9 cellular contexts compared by ENCODE assay signal in the genomic region with DNA sequence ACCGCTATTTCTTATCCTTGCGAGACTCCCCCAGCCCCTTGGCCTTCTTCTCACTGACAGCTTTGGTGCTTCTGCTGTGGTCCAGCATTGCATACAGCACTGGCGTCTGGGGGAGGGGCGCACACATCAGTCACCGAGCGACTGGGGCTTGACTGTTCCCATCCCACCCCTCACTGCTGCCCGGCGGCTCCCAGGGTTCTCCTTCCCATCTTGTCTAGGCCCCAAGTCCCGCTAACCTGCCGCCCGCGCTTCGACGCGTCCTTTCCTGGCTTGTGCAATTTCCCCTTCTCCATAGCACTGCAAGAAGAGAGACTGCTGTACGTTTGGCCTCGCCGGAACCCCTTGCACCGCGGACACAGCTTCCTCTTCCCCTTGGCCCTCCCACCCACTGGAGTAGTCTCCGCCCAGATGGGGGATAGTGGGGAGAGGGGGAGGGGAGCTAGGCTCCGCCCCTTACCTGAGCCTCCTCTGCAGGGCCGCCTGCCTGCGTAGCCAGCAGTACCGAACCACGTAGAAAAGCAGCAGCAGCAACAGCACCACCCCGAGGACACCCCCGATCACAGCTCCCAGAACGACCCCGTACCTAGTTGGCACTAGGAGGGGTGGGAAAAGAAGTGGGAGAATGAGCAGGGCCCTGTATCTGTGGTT. TPM values are rescaled to one million over a fixed set of nuclear protein-coding genes. Genes with fewer than 3 reads are reported as not detected.
DNase-seq lines count a peak whose midpoint lies in the region; ATAC-seq, FAIRE-seq and TF ChIP-seq lines count a peak whose summit lies in the region.
"Had no signal": no experiment of that assay in that cellular context is flagged by ENCODE, and none has a peak within 500 bp of the region (broad histone marks: within the 10 kb centered on the region; RNA-seq: fewer than 3 reads in every experiment).

No MANE protein-coding gene starts in this region.

- peak; percentile 70 for FAIRE-seq in endothelial cell of umbilical vein (lab: Jason Lieb, UNC)

- peaks cover 2% of the 10 kb centered on the region for H3K36me3 Mint-ChIP-seq in activated CD8-positive, alpha-beta memory T cell treated with anti-CD3 and anti-CD28 coated beads, Interleukin-2, amount 10 ng/mL, durations not matched to agents 7 days and 5 days

- peaks cover 4% of the 10 kb centered on the region for H3K79me2 ChIP-seq in endothelial cell of umbilical vein (ENCODE audit: control insufficient read depth, insufficient read depth, low read length)

- H3K4me1 Mint-ChIP-seq in activated CD8-positive, alpha-beta memory T cell treated with anti-CD3 and anti-CD28 coated beads, Interleukin-2, amount 10 ng/mL, durations not matched to agents 7 days and 5 days, result peaks cover 32% of the 10 kb centered on the region

- no peaks in the 10 kb centered on the region for H3K36me3 ChIP-seq in endothelial cell of umbilical vein (ENCODE audit: control insufficient read depth in 2 of 2, extremely low read depth in 1 of 2, insufficient read depth in 2 of 2, low read length in 2 of 2)

- POLR2A ChIA-PET in endothelial cell of umbilical vein (lab: Charles Lee), result interaction anchor here (0.6 kb wide), 2 partner anchors 43 to 46 kb away, joined by 3 read pairs; no protein-coding TSS in a partner anchor

- peak overlapping the region; percentile 12 for H3K4me2 ChIP-seq in endothelial cell of umbilical vein (ENCODE audit: insufficient read depth, low read length)

- H3K27me3 Mint-ChIP-seq in activated CD8-positive, alpha-beta memory T cell treated with anti-CD3 and anti-CD28 coated beads, Interleukin-2, amount 10 ng/mL, durations not matched to agents 7 days and 5 days, result no peaks in the 10 kb centered on the region

- H3K4me3 Mint-ChIP-seq in activated CD8-positive, alpha-beta memory T cell treated with anti-CD3 and anti-CD28 coated beads, Interleukin-2, amount 10 ng/mL, durations not matched to agents 7 days and 5 days, result peak overlapping the region; percentile 99

- H3K27ac Mint-ChIP-seq in activated CD8-positive, alpha-beta memory T cell treated with anti-CD3 and anti-CD28 coated beads, Interleukin-2, amount 10 ng/mL, durations not matched to agents 7 days and 5 days, result peak overlapping the region; percentile 90

- peak; percentile 75 for ATAC-seq in HG02870 (IDR thresholded peaks at IDR 0.05; ENCODE audit: unreplicated experiment)
- peak; percentile 96 for ATAC-seq in activated CD8-positive, alpha-beta memory T cell treated with anti-CD3 and anti-CD28 coated beads, Interleukin-2, amount 10 ng/mL, durations not matched to agents 7 days and 5 days

- no TSS peak for BruUV-seq in endothelial cell of umbilical vein (replicated peaks; lab: Mats Ljungman, UMichigan)

- H3K9me1 ChIP-seq in endothelial cell of umbilical vein (replicated peaks; ENCODE audit: control insufficient read depth, extremely low read depth, insufficient read depth, low read length), result no peaks in the 10 kb centered on the region

- CTCF ChIA-PET in activated CD8-positive, alpha-beta memory T cell treated with anti-CD3 and anti-CD28 coated beads, Interleukin-2, amount 10 ng/mL, durations not matched to agents 7 days and 5 days (lab: Charles Lee), result interaction anchor here (0.7 to 4.4 kb wide), 23 partner anchors 9 to 153 kb away, joined by 3 to 34 read pairs (median 4); a partner anchor contains a TSS
- CTCF ChIA-PET in endothelial cell of umbilical vein (lab: Charles Lee), result interaction anchor here (0.8 to 1.9 kb wide), 8 partner anchors 8 to 89 kb away, joined by 3 to 9 read pairs (median 5); a partner anchor contains a TSS

- DNase-seq in GM12865 (ENCODE audit: low read depth) (peak; percentile 88), NCI-H345 treated with DMSO at 0.1 percent for 48 hours (lab: John Stamatoyannopoulos, UW; ENCODE audit: unreplicated experiment) (peak; percentile 83), endothelial cell of umbilical vein (ENCODE audit: low read depth, low spot score) (peak; percentile 64), midbrain (lab: John Stamatoyannopoulos, UW) (peak; percentile 56), epidermal melanocyte (ENCODE audit: insufficient read length, low spot score) (no peak)
- DNase-seq in activated CD8-positive, alpha-beta memory T cell treated with anti-CD3 and anti-CD28 coated beads, Interleukin-2, amount 10 ng/mL, durations not matched to agents 7 days and 5 days, result peak; percentile 92
- peak; percentile 73 to 82 for DNase-seq in stimulated activated CD8-positive, alpha-beta memory T cell treated with anti-CD3 and anti-CD28 coated beads, Interleukin-15, amount 100 ng/mL, for 48 hours (ENCODE audit: low read depth in 2 of 2)

- intact Hi-C loops in endothelial cell of umbilical vein (cut with micrococcal nuclease), result no loop called here

- H3K9ac ChIP-seq in endothelial cell of umbilical vein (replicated peaks; ENCODE audit: extremely low read depth, insufficient read depth, low read length), result peak overlapping the region; percentile 8

- H3K27me3 ChIP-seq in endothelial cell of umbilical vein (ENCODE audit: control insufficient read depth in 2 of 2, insufficient read depth in 2 of 2, low read length in 2 of 2), result no peaks in the 10 kb centered on the region

- TF ChIP-seq CTCF in GM12865 (IDR thresholded peaks at IDR 0.05; ENCODE audit: insufficient read depth, low read depth, low read length, missing control alignments), result peak; percentile 47
- peak in 1 of 2 donors; percentile 41 for TF ChIP-seq CTCF in endothelial cell of umbilical vein (IDR thresholded peaks at IDR 0.05; ENCODE audit: extremely low read depth in 1 of 2, insufficient read depth in 1 of 2, low read depth in 1 of 2, low read length in 2 of 2)

- H3K9me3 Mint-ChIP-seq in activated CD8-positive, alpha-beta memory T cell treated with anti-CD3 and anti-CD28 coated beads, Interleukin-2, amount 10 ng/mL, durations not matched to agents 7 days and 5 days (ENCODE audit: low read depth), result no peaks in the 10 kb centered on the region

- H3K9me3 ChIP-seq in endothelial cell of umbilical vein (replicated peaks; ENCODE audit: control insufficient read depth, insufficient read depth, low read length), result no peaks in the 10 kb centered on the region

- H3K4me1 ChIP-seq in endothelial cell of umbilical vein (ENCODE audit: control insufficient read depth, extremely low read depth, insufficient read depth, low read length), result peaks cover 35% of the 10 kb centered on the region

- peak; percentile 48 for TF ChIP-seq POLR2A in endothelial cell of umbilical vein (IDR thresholded peaks at IDR 0.05; ENCODE audit: low read depth, low read length)

- peak overlapping the region; percentile 67 for H2AFZ ChIP-seq in endothelial cell of umbilical vein (ENCODE audit: low read depth, low read length)

- dilution Hi-C loops in endothelial cell of umbilical vein (cut with MboI; ENCODE audit: extremely low pct_ligation_motif_present, low sequenced_read_pairs), result no loop called here

- H4K20me1 ChIP-seq in endothelial cell of umbilical vein (replicated peaks; ENCODE audit: control insufficient read depth, extremely low read depth, insufficient read depth, low read length), result no peaks in the 10 kb centered on the region

- no peak overlapping the region for H3K27ac ChIP-seq in endothelial cell of umbilical vein (ENCODE audit: insufficient read depth, low read depth, low read length)

- peak overlapping the region; percentile 65 for H3K4me3 ChIP-seq in GM12865 (ENCODE audit: low read depth, low read length)
- H3K4me3 ChIP-seq in endothelial cell of umbilical vein (replicated peaks in 1 of 3; ENCODE audit: insufficient read depth in 1 of 3, low read depth in 1 of 3, low read length in 3 of 3), result peak overlapping the region; percentile 12 to 75 (median 33)

TF ChIP-seq in endothelial cell of umbilical vein, 7 proteins besides CTCF, POLR2A, EP300 and RAD21 (continues in another document):
- TF ChIP-seq FOS (IDR thresholded peaks at IDR 0.05; ENCODE audit: borderline replicate concordance, insufficient read depth, low read length) (no peak), MYC (IDR thresholded peaks at IDR 0.05; ENCODE audit: low read depth, low read length) (no peak)
- TF ChIP-seq, protein P1, sequence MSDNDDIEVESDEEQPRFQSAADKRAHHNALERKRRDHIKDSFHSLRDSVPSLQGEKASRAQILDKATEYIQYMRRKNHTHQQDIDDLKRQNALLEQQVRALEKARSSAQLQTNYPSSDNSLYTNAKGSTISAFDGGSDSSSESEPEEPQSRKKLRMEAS (IDR thresholded peaks at IDR 0.05; ENCODE audit: insufficient read depth, insufficient read length), result no peak

RNA-seq across cellular contexts. Expression of a gene that starts 3.8 kb away (rescaled TPM):
- total RNA-seq in activated CD8-positive, alpha-beta memory T cell treated with anti-CD3 and anti-CD28 coated beads, Interleukin-2, amount 10 ng/mL, durations not matched to agents 7 days and 5 days, result 1 to 10 TPM; 3.9 to 5.9 TPM
- 1.3 and 2.0 TPM in 2 replicates for total RNA-seq in endothelial cell of umbilical vein
- 6.1 and 7.0 TPM in 2 replicates for polyA plus RNA-seq in endothelial cell of umbilical vein
- 5.5 and 5.7 TPM in 2 replicates for polyA plus RNA-seq in endothelial cell of umbilical vein (2011; cell fraction: cytosol; rRNA removed)
- 5.9 and 6.5 TPM in 2 replicates for polyA plus RNA-seq in endothelial cell of umbilical vein (2011; cell fraction: nucleus; rRNA removed)
- polyA plus RNA-seq in endothelial cell of umbilical vein (2012), result 0.86 and 1.2 TPM in 2 replicates
- polyA minus RNA-seq in endothelial cell of umbilical vein, result 1.7 and 2.1 TPM in 2 replicates
- polyA minus RNA-seq in endothelial cell of umbilical vein (2011; cell fraction: cytosol; rRNA and poly(A)+ RNA removed), result 0.51 TPM
- polyA minus RNA-seq in endothelial cell of umbilical vein (2011; cell fraction: nucleus; rRNA and poly(A)+ RNA removed), result 1.8 and 3.0 TPM in 2 replicates

RNA-seq across cellular contexts. Expression of a gene that starts 8.2 kb away (rescaled TPM):
- total RNA-seq in activated CD8-positive, alpha-beta memory T cell treated with anti-CD3 and anti-CD28 coated beads, Interleukin-2, amount 10 ng/mL, durations not matched to agents 7 days and 5 days, result 100 to 1,000 TPM; 144 to 173 TPM
- 136 and 148 TPM in 2 replicates for total RNA-seq in endothelial cell of umbilical vein
- 219 and 279 TPM in 2 replicates for polyA plus RNA-seq in endothelial cell of umbilical vein
- polyA plus RNA-seq in endothelial cell of umbilical vein (2011; cell fraction: cytosol; rRNA removed), result 243 and 264 TPM in 2 replicates
- 84.5 and 102 TPM in 2 replicates for polyA plus RNA-seq in endothelial cell of umbilical vein (2011; cell fraction: nucleus; rRNA removed)
- 175 and 177 TPM in 2 replicates for polyA plus RNA-seq in endothelial cell of umbilical vein (2012)
- polyA minus RNA-seq in endothelial cell of umbilical vein, result 141 and 144 TPM in 2 replicates
- polyA minus RNA-seq in endothelial cell of umbilical vein (2011; cell fraction: cytosol; rRNA and poly(A)+ RNA removed), result 107 TPM
- polyA minus RNA-seq in endothelial cell of umbilical vein (2011; cell fraction: nucleus; rRNA and poly(A)+ RNA removed), result 34.2 and 39.0 TPM in 2 replicates

RNA-seq across cellular contexts. Expression of a gene that starts 47.5 kb away (rescaled TPM):
- not detected for total RNA-seq in activated CD8-positive, alpha-beta memory T cell treated with anti-CD3 and anti-CD28 coated beads, Interleukin-2, amount 10 ng/mL, durations not matched to agents 7 days and 5 days
- total RNA-seq in endothelial cell of umbilical vein, result not detected in 2 replicates
- not detected in 2 replicates for polyA plus RNA-seq in endothelial cell of umbilical vein
- not detected in 2 replicates for polyA plus RNA-seq in endothelial cell of umbilical vein (2011; cell fraction: cytosol; rRNA removed)
- not detected in 2 replicates for polyA plus RNA-seq in endothelial cell of umbilical vein (2011; cell fraction: nucleus; rRNA removed)
- not detected in 2 replicates for polyA plus RNA-seq in endothelial cell of umbilical vein (2012)
- polyA minus RNA-seq in endothelial cell of umbilical vein, result not detected in 2 replicates
- not detected for polyA minus RNA-seq in endothelial cell of umbilical vein (2011; cell fraction: cytosol; rRNA and poly(A)+ RNA removed)
- polyA minus RNA-seq in endothelial cell of umbilical vein (2011; cell fraction: nucleus; rRNA and poly(A)+ RNA removed), result not detected in 2 replicates
- total RNA-seq: subcutaneous adipose tissue had no signal
